ENCODE assay signal across 11 cellular contexts in genomic region chr4:7392438-7393374, GRCh38. TPM values are rescaled to one million over a fixed set of nuclear protein-coding genes. Genes with fewer than 3 reads are reported as not detected.
A peak's percentile ranks its signal among the peaks of the same experiment; 100 is the strongest.
DNase-seq lines count a peak whose midpoint lies in the region; ATAC-seq and TF ChIP-seq lines count a peak whose summit lies in the region.
"Had no signal": no experiment of that assay in that cellular context is flagged by ENCODE, and none has a peak within 500 bp of the region (broad histone marks: within the 10 kb centered on the region; RNA-seq: fewer than 3 reads in every experiment).

No MANE protein-coding gene starts in this region.

- H3K27me3 ChIP-seq in GM23338 (ENCODE audit: insufficient read depth) (no peaks in the 10 kb centered on the region), stomach (peaks cover 0 to 60% (median 7%) of the 10 kb centered on the region in 3 donors), sigmoid colon (no peaks in the 10 kb centered on the region)

- TF ChIP-seq POLR2A in stomach (IDR thresholded peaks at IDR 0.05) (no peak), sigmoid colon (IDR thresholded peaks at IDR 0.05) (no peak)

- intact Hi-C loops in stomach (cut with DNase I; ENCODE audit: low total_unique reads) (no loop called here), sigmoid colon (cut with DNase I) (no loop called here)

- TF ChIP-seq CTCF in GM23338 (conservative IDR thresholded peaks at IDR 0.05; ENCODE audit: low read depth in 2 of 2) (no peak), brain (conservative IDR thresholded peaks at IDR 0.05) (no peak), stomach (IDR thresholded peaks at IDR 0.05) (no peak), sigmoid colon (IDR thresholded peaks at IDR 0.05) (no peak)

- no peak overlapping the region for H3K27ac ChIP-seq in GM23338 (ENCODE audit: low read depth)
- H3K27ac ChIP-seq in stomach: no peak overlapping the region
- no peak overlapping the region for H3K27ac ChIP-seq in sigmoid colon
- H3K27ac ChIP-seq: esophagus squamous epithelium had no signal

- H3K9me2 ChIP-seq in GM23338 (ENCODE audit: insufficient read depth): no peaks in the 10 kb centered on the region

- no peak overlapping the region for H3K4me2 ChIP-seq in GM23338

- H3K27me3 Mint-ChIP-seq in GM23338 (ENCODE audit: insufficient read depth, low read depth, poor library complexity) (peaks cover 12% of the 10 kb centered on the region), brain (peaks cover 7% of the 10 kb centered on the region)

- H3K79me2 ChIP-seq in GM23338 (replicated peaks; ENCODE audit: insufficient read depth): no peaks in the 10 kb centered on the region

- H3K4me3 Mint-ChIP-seq in GM23338: no peak overlapping the region
- H3K4me3 Mint-ChIP-seq in brain: peak overlapping the region in 1 of 5 experiments; percentile 21
- H3K4me3 Mint-ChIP-seq: activated naive CD8-positive, alpha-beta T cell treated with anti-CD3 and anti-CD28 coated beads, Interleukin-2, amount 10 ng/mL, durations not matched to agents 7 days and 5 days had no signal

- WGBS in stomach, 5 donors: 69 to 81% (median 75%) methylated on average over 28 to 31 of the region's 31 CpGs
- 62 to 71% methylated on average over 31 of the region's 31 CpGs for WGBS in sigmoid colon, 2 donors

- DNase-seq in GM23338 (ENCODE audit: low spot score) (peak; percentile 9), hepatic stellate cell (ENCODE audit: low spot score) (peak; percentile 35), stomach (peak; percentile 21), NCI-H2227 (lab: John Stamatoyannopoulos, UW; ENCODE audit: unreplicated experiment) (no peak), sigmoid colon (no peak), NCI-H1105 treated with DMSO at 0.1 percent for 48 hours (lab: John Stamatoyannopoulos, UW) (no peak)
- DNase-seq: activated naive CD8-positive, alpha-beta T cell treated with anti-CD3 and anti-CD28 coated beads, Interleukin-2, amount 10 ng/mL, durations not matched to agents 7 days and 5 days; esophagus squamous epithelium; stimulated activated naive CD8-positive, alpha-beta T cell treated with anti-CD3 and anti-CD28 coated beads, Interleukin-15, Interleukin-2, amounts not matched to agents 100 U/mL and 50 U/mL, for 24 hours had no signal

- H3K27ac Mint-ChIP-seq in GM23338: no peak overlapping the region
- peak overlapping the region in 3 of 5 experiments; percentile 12 to 88 (median 80) for H3K27ac Mint-ChIP-seq in brain
- H3K27ac Mint-ChIP-seq: activated naive CD8-positive, alpha-beta T cell treated with anti-CD3 and anti-CD28 coated beads, Interleukin-2, amount 10 ng/mL, durations not matched to agents 7 days and 5 days had no signal

- H3K4me1 Mint-ChIP-seq in GM23338 (peaks cover 3% of the 10 kb centered on the region; the same call in 2 of the 3 replicates), brain (peaks cover 98% of the 10 kb centered on the region)
- H3K4me1 Mint-ChIP-seq: activated naive CD8-positive, alpha-beta T cell treated with anti-CD3 and anti-CD28 coated beads, Interleukin-2, amount 10 ng/mL, durations not matched to agents 7 days and 5 days had no signal

- no peak overlapping the region for H2AFZ ChIP-seq in GM23338

- H3K36me3 Mint-ChIP-seq in GM23338 (ENCODE audit: low read depth) (no peaks in the 10 kb centered on the region), brain (no peaks in the 10 kb centered on the region)
- H3K36me3 Mint-ChIP-seq: activated naive CD8-positive, alpha-beta T cell treated with anti-CD3 and anti-CD28 coated beads, Interleukin-2, amount 10 ng/mL, durations not matched to agents 7 days and 5 days had no signal

- H3K9me3 ChIP-seq in stomach (no peaks in the 10 kb centered on the region), sigmoid colon (no peaks in the 10 kb centered on the region)
- H3K9me3 ChIP-seq: esophagus squamous epithelium had no signal

- no peaks in the 10 kb centered on the region for H4K20me1 ChIP-seq in GM23338 (replicated peaks; ENCODE audit: insufficient read depth)

- TF ChIP-seq EP300 in stomach (IDR thresholded peaks at IDR 0.05) (no peak), sigmoid colon (IDR thresholded peaks at IDR 0.05) (no peak)

- H3K9me3 Mint-ChIP-seq in GM23338: no peaks in the 10 kb centered on the region
- peaks cover 0 to 3% (median 0%) of the 10 kb centered on the region in 5 experiments for H3K9me3 Mint-ChIP-seq in brain

- H3F3A ChIP-seq in GM23338 (replicated peaks; ENCODE audit: low read depth): no peaks in the 10 kb centered on the region

- H3K4me1 ChIP-seq in GM23338 (ENCODE audit: insufficient read depth) (no peaks in the 10 kb centered on the region), stomach (peaks cover 0 to 7% (median 2%) of the 10 kb centered on the region in 4 donors), sigmoid colon (peaks cover 0 to 6% (median 5%) of the 10 kb centered on the region in 4 donors)

- no peak overlapping the region for H3K4me3 ChIP-seq in GM23338
- no peak overlapping the region for H3K4me3 ChIP-seq in stomach
- H3K4me3 ChIP-seq in sigmoid colon: no peak overlapping the region
- H3K4me3 ChIP-seq: esophagus squamous epithelium had no signal

- ATAC-seq in GM23338 (peak; percentile 19; the same call in 1 of the 3 replicates), HG03571 (IDR thresholded peaks at IDR 0.05; ENCODE audit: unreplicated experiment) (no peak)
- ATAC-seq: stimulated activated naive CD8-positive, alpha-beta T cell treated with anti-CD3 and anti-CD28 coated beads, Interleukin-15, Interleukin-2, amounts not matched to agents 100 U/mL and 50 U/mL, for 24 hours had no signal

- H3K36me3 ChIP-seq in GM23338 (ENCODE audit: insufficient read depth) (no peaks in the 10 kb centered on the region), stomach (no peaks in the 10 kb centered on the region), sigmoid colon (no peaks in the 10 kb centered on the region)
- H3K36me3 ChIP-seq: esophagus squamous epithelium had no signal

TF ChIP-seq in GM23338, 12 proteins besides CTCF, POLR2A, EP300 and RAD21 (continues in another document):
- no peak for TF ChIP-seq ZNF462 (CRISPR knock-in tag; IDR thresholded peaks at IDR 0.05)
- no peak for TF ChIP-seq JUNB (IDR thresholded peaks at IDR 0.05; ENCODE audit: unreplicated experiment)
- TF ChIP-seq ZNF114 (CRISPR knock-in tag; IDR thresholded peaks at IDR 0.05): no peak

RNA-seq across cellular contexts. Expression of gene PSAPL1, which starts 42.0 kb away (rescaled TPM):
- not detected in 2 replicates for total RNA-seq in GM23338 (2014; rRNA removed; shearing (Covaris generic))
- not detected in 2 replicates for polyA plus RNA-seq in GM23338 (2016; fragmentation: Nextera tagmentation; extraction: Ambion mirVana)
- not detected for polyA plus RNA-seq in brain (ENCODE audit: insufficient read depth, low read depth, low replicate concordance)
- 10 to 100 TPM in 2 of 5 donors, under 1 TPM in 1, not detected in 2; 0.45 to 37.5 (median 14.8) TPM for total RNA-seq in stomach
- 1 to 10 TPM in 2 of 3 donors, under 1 TPM in 1; 0.03 to 7.0 (median 4.3) TPM for polyA plus RNA-seq in stomach
- total RNA-seq in sigmoid colon: not detected
- polyA plus RNA-seq in sigmoid colon: under 1 TPM in 1 of 3 donors, not detected in 2; 0.01 TPM
- total RNA-seq: activated naive CD8-positive, alpha-beta T cell treated with anti-CD3 and anti-CD28 coated beads, Interleukin-2, amount 10 ng/mL, durations not matched to agents 7 days and 5 days had no signal

Comparison
In these comparisons a context has a peak if more than half of its experiments do, and no peak if none do; other contexts are left out.
1. DNase-seq: peak in GM23338 (single experiment), hepatic stellate cell (single experiment) and stomach (single experiment); none in NCI-H2227 (single experiment), sigmoid colon (single experiment) and NCI-H1105 treated with DMSO at 0.1 percent for 48 hours (single experiment).